21 cellular contexts compared by ENCODE assay signal in the genomic region with DNA sequence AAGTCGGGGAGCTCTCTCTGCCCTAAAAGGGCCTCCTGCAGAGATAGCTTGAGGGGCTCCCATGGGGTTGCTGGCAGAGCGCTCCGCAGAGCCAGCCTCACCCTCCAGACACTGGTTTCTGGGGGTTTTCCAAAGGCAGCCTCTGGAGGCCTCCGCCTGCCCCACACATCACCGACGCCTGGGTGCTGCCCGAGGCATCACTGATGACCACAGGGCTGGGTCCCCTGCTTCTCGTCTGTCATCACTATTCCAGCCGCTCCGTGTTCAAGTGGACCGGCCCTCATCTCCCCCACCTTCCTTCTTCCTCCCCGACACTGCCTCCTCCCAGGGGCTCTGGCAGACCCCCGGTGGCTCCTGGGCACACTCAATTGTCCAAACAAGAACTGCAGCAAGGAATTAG.
DNase-seq lines count a peak whose midpoint lies in the region; ATAC-seq and TF ChIP-seq lines count a peak whose summit lies in the region.
"Had no signal": no experiment of that assay in that cellular context is flagged by ENCODE, and none has a peak within 500 bp of the region (broad histone marks: within the 10 kb centered on the region; RNA-seq: fewer than 3 reads in every experiment).

No MANE protein-coding gene starts in this region.

- H3K36me3 Mint-ChIP-seq in stimulated activated memory B cell treated with anti-CD40 and anti-IgM and Interleukin-4, amounts not matched to agents 10 μg/mL and 1 μg/mL and 100 μg/mL, for 72 hours, result no peaks in the 10 kb centered on the region
- no peaks in the 10 kb centered on the region for H3K36me3 Mint-ChIP-seq in stimulated activated naive B cell treated with anti-CD40 and anti-IgM and Interleukin-4, amounts not matched to agents 10 μg/mL and 1 μg/mL and 100 μg/mL, for 72 hours
- H3K36me3 Mint-ChIP-seq: CD4-positive, CD25-positive, alpha-beta regulatory T cell had no signal

- peak; percentile 37 for ATAC-seq in stimulated activated memory B cell treated with anti-CD40 and anti-IgM and Interleukin-4, amounts not matched to agents 10 μg/mL and 1 μg/mL and 100 μg/mL, for 72 hours
- ATAC-seq in GM21528 (IDR thresholded peaks at IDR 0.05; ENCODE audit: low FRiP score, unreplicated experiment) (no peak), GM21576 (IDR thresholded peaks at IDR 0.05; ENCODE audit: unreplicated experiment) (no peak), HG02678 (IDR thresholded peaks at IDR 0.05; ENCODE audit: unreplicated experiment) (no peak)
- ATAC-seq in stimulated activated naive B cell treated with anti-CD40 and anti-IgM and Interleukin-4, amounts not matched to agents 10 μg/mL and 1 μg/mL and 100 μg/mL, for 72 hours (replicated peaks), result no peak
- ATAC-seq: A549 had no signal

- no peaks in the 10 kb centered on the region for H3K36me3 ChIP-seq in cardiac muscle cell
- H3K36me3 ChIP-seq in right atrium auricular region, result no peaks in the 10 kb centered on the region

- no peaks in the 10 kb centered on the region for H3K4me1 Mint-ChIP-seq in stimulated activated memory B cell treated with anti-CD40 and anti-IgM and Interleukin-4, amounts not matched to agents 10 μg/mL and 1 μg/mL and 100 μg/mL, for 72 hours
- no peaks in the 10 kb centered on the region for H3K4me1 Mint-ChIP-seq in stimulated activated naive B cell treated with anti-CD40 and anti-IgM and Interleukin-4, amounts not matched to agents 10 μg/mL and 1 μg/mL and 100 μg/mL, for 72 hours
- H3K4me1 Mint-ChIP-seq: B cell; CD4-positive, CD25-positive, alpha-beta regulatory T cell had no signal

- H3K4me3 ChIP-seq in cardiac muscle cell (no peak overlapping the region), right atrium auricular region (no peak overlapping the region)
- H3K4me3 ChIP-seq: A549, SK-N-MC had no signal

- peaks cover 12% of the 10 kb centered on the region for H3K9me3 Mint-ChIP-seq in stimulated activated memory B cell treated with anti-CD40 and anti-IgM and Interleukin-4, amounts not matched to agents 10 μg/mL and 1 μg/mL and 100 μg/mL, for 72 hours
- H3K9me3 Mint-ChIP-seq in stimulated activated naive B cell treated with anti-CD40 and anti-IgM and Interleukin-4, amounts not matched to agents 10 μg/mL and 1 μg/mL and 100 μg/mL, for 72 hours, result peaks cover 4 to 12% of the 10 kb centered on the region in 2 donors

- CTCF ChIA-PET in RWPE1 (lab: Yijun Ruan, JAX), result no interaction called here

- no peak overlapping the region for H3K4me3 Mint-ChIP-seq in stimulated activated memory B cell treated with anti-CD40 and anti-IgM and Interleukin-4, amounts not matched to agents 10 μg/mL and 1 μg/mL and 100 μg/mL, for 72 hours
- H3K4me3 Mint-ChIP-seq in stimulated activated naive B cell treated with anti-CD40 and anti-IgM and Interleukin-4, amounts not matched to agents 10 μg/mL and 1 μg/mL and 100 μg/mL, for 72 hours, result no peak overlapping the region
- H3K4me3 Mint-ChIP-seq: B cell had no signal

- H3K27me3 Mint-ChIP-seq in stimulated activated memory B cell treated with anti-CD40 and anti-IgM and Interleukin-4, amounts not matched to agents 10 μg/mL and 1 μg/mL and 100 μg/mL, for 72 hours, result peaks cover 49% of the 10 kb centered on the region
- peaks cover 49 to 52% of the 10 kb centered on the region in 2 donors for H3K27me3 Mint-ChIP-seq in stimulated activated naive B cell treated with anti-CD40 and anti-IgM and Interleukin-4, amounts not matched to agents 10 μg/mL and 1 μg/mL and 100 μg/mL, for 72 hours

- H3K9me3 ChIP-seq in cardiac muscle cell (ENCODE audit: low read depth) (no peaks in the 10 kb centered on the region), right atrium auricular region (no peaks in the 10 kb centered on the region)
- H3K9me3 ChIP-seq: A549 had no signal

- H3K4me1 ChIP-seq in cardiac muscle cell (ENCODE audit: low read depth), result peaks cover 22% of the 10 kb centered on the region
- H3K4me1 ChIP-seq in right atrium auricular region, result peaks cover 0 to 39% of the 10 kb centered on the region in 2 donors
- H3K4me1 ChIP-seq: A549 had no signal

- TF ChIP-seq CTCF in RWPE1 (conservative IDR thresholded peaks at IDR 0.05; ENCODE audit: low read depth) (no peak), cardiac muscle cell (IDR thresholded peaks at IDR 0.05; ENCODE audit: low read depth, low read length) (no peak), right atrium auricular region (IDR thresholded peaks at IDR 0.05) (no peak)

- POLR2A ChIA-PET in RWPE1 (lab: Yijun Ruan, JAX; ENCODE audit: low non-redundant PET), result no interaction called here

- H3K27me3 ChIP-seq in cardiac muscle cell, result no peaks in the 10 kb centered on the region
- H3K27me3 ChIP-seq in right atrium auricular region, result no peaks in the 10 kb centered on the region

- no peak overlapping the region for H3K27ac Mint-ChIP-seq in stimulated activated memory B cell treated with anti-CD40 and anti-IgM and Interleukin-4, amounts not matched to agents 10 μg/mL and 1 μg/mL and 100 μg/mL, for 72 hours
- no peak overlapping the region for H3K27ac Mint-ChIP-seq in stimulated activated naive B cell treated with anti-CD40 and anti-IgM and Interleukin-4, amounts not matched to agents 10 μg/mL and 1 μg/mL and 100 μg/mL, for 72 hours
- H3K27ac Mint-ChIP-seq: B cell had no signal

- H3K27ac ChIP-seq in RWPE1 (peak overlapping the region; percentile 6; the same call in 1 of the 2 replicates), cardiac muscle cell (peak overlapping the region; percentile 93), right atrium auricular region (peak overlapping the region; percentile 74 to 83)
- H3K27ac ChIP-seq: A549, SK-N-MC had no signal

- DNase-seq in RWPE1 (ENCODE audit: low spot score) (no peak), cardiac muscle cell (ENCODE audit: low read depth in 1 of 2, low spot score in 1 of 2) (peak in 1 of 2 donors; percentile 91), right atrium auricular region (ENCODE audit: low spot score) (no peak)
- no peak for DNase-seq in stimulated activated naive B cell treated with anti-CD40 and anti-IgM and Interleukin-4, amounts not matched to agents 10 μg/mL and 1 μg/mL and 100 μg/mL, for 72 hours
- DNase-seq: CD4-positive, CD25-positive, alpha-beta regulatory T cell; DMS79; Karpas-422; MV-4-11; NCI-H1105 treated with DMSO at 0.1 percent for 48 hours; NCI-H1694 treated with DMSO at 0.1 percent for 48 hours; NCI-H446; NCI-H526; OCI-M1; SHP77 had no signal

Comparison
In these comparisons a context has a peak if more than half of its experiments do, and no peak if none do; other contexts are left out.
1. H3K27ac ChIP-seq: peak in every context shown above with its lines; median percentile 93 in cardiac muscle cell; 78 in right atrium auricular region; 6 in RWPE1.